15 cellular contexts compared by ENCODE assay signal in genomic region chr5:89816038-89816437, GRCh38.
"Had no signal": no experiment of that assay in that cellular context is flagged by ENCODE, and none has a peak within 500 bp of the region (broad histone marks: within the 10 kb centered on the region; RNA-seq: fewer than 3 reads in every experiment).

No MANE protein-coding gene starts in this region.

- ATAC-seq: activated CD4-positive, alpha-beta T cell treated with anti-CD3 and anti-CD28 coated beads for 36 hours; left ventricle myocardium superior; natural killer cell; stimulated activated effector memory CD8-positive, alpha-beta T cell treated with anti-CD3 and anti-CD28 coated beads, Interleukin-12 subunit alpha, Interleukin-12 subunit beta, amount 100 ng/mL, for 72 hours had no signal

- H3K36me3 ChIP-seq: cardiac muscle cell, tibial artery, uterus had no signal

- H3K27me3 ChIP-seq: cardiac muscle cell, tibial artery, uterus had no signal

- H3K9me3 ChIP-seq: tibial artery, uterus had no signal

- H3K4me1 ChIP-seq: tibial artery, uterus had no signal

- DNase-seq: activated CD4-positive, alpha-beta memory T cell treated with anti-CD3 and anti-CD28 coated beads, Interleukin-2, amount 10 ng/mL, durations not matched to agents 7 days and 5 days; activated CD4-positive, alpha-beta T cell treated with anti-CD3 and anti-CD28 coated beads for 36 hours; activated naive CD4-positive, alpha-beta T cell treated with anti-CD3 and anti-CD28 coated beads, Interleukin-2, amount 10 ng/mL, durations not matched to agents 7 days and 5 days; activated T-cell treated with anti-CD3 and anti-CD28 coated beads, Interleukin-2, amount 50 U/mL, for 24 hours; foreskin melanocyte; kidney glomerular epithelial cell; left ventricle myocardium superior; mesenchymal stem cell; natural killer cell; retina; stimulated activated CD4-positive, alpha-beta T cell treated with anti-CD3 and anti-CD28 coated beads, Interleukin-12 subunit alpha, Interleukin-12 subunit beta, amount 100 ng/mL, for 4 hours; tibial artery; uterus had no signal

- H3K4me3 ChIP-seq: cardiac muscle cell, tibial artery, uterus had no signal
